Comparison of ENCODE assay signal across 24 cellular contexts in the genomic region with DNA sequence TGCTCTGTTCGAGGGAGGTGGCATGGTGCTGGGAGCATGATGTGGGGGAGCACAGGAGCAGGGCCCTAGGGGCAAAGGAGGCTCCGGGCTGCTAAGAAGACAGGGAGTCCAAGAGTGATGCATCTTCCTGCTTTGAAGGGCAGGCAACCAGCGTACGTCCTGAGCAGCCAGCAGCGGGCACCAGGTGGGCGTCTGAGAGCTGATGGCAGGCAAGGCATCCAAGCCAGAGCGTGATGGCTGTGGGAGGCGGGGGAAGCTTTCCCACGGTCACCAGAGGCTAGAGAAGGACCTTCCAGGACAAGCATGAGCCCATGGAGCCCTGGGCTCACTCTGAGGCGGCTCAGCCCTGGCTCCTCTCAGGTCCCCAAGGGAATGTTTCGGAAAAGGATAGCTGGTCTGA.
"Had no signal": no experiment of that assay in that cellular context is flagged by ENCODE, and none has a peak within 500 bp of the region (broad histone marks: within the 10 kb centered on the region; RNA-seq: fewer than 3 reads in every experiment).

No MANE protein-coding gene starts in this region.

- H3K9me3 Mint-ChIP-seq: activated B cell treated with CpG ODN at 0.5 μM for 24 hours; activated T-helper 1 cell treated with anti-CD3 and anti-CD28 coated beads, Interleukin-12 subunit alpha, Interleukin-12 subunit beta, Interleukin-2, Interleukin-4 antibody, amounts not matched to agents 30 ng/mL and 10 ng/mL and 1 ng/mL, durations not matched to agents 14 hours and 24 hours and 36 hours; effector memory CD8-positive, alpha-beta T cell; mesothelial cell of epicardium; stimulated activated naive B cell treated with anti-CD40 and anti-IgM and Interleukin-4, amounts not matched to agents 10 μg/mL and 1 μg/mL and 100 μg/mL, for 72 hours had no signal

- H3K27me3 ChIP-seq: adrenal gland, ascending aorta, uterus had no signal

- H3K4me1 Mint-ChIP-seq: activated B cell treated with CpG ODN at 0.5 μM for 24 hours, mesothelial cell of epicardium had no signal

- H3K36me3 ChIP-seq: uterus had no signal

- H3K4me3 Mint-ChIP-seq: activated B cell treated with CpG ODN at 0.5 μM for 24 hours; activated naive CD8-positive, alpha-beta T cell; activated T-helper 1 cell treated with anti-CD3 and anti-CD28 coated beads, Interleukin-12 subunit alpha, Interleukin-12 subunit beta, Interleukin-2, Interleukin-4 antibody, amounts not matched to agents 30 ng/mL and 10 ng/mL and 1 ng/mL, durations not matched to agents 14 hours and 24 hours and 36 hours; mesothelial cell of epicardium; stimulated activated naive B cell treated with anti-CD40 and anti-IgM and Interleukin-4, amounts not matched to agents 10 μg/mL and 1 μg/mL and 100 μg/mL, for 72 hours had no signal

- H3K27me3 Mint-ChIP-seq: activated B cell treated with CpG ODN at 0.5 μM for 24 hours; activated naive CD8-positive, alpha-beta T cell; effector memory CD8-positive, alpha-beta T cell; stimulated activated naive B cell treated with anti-CD40 and anti-IgM and Interleukin-4, amounts not matched to agents 10 μg/mL and 1 μg/mL and 100 μg/mL, for 72 hours had no signal

- DNase-seq: activated B cell treated with CpG ODN at 0.5 μM for 24 hours; activated CD4-positive, alpha-beta T cell treated with anti-CD3 and anti-CD28 coated beads for 4 hours; activated CD8-positive, alpha-beta memory T cell treated with anti-CD3 and anti-CD28 coated beads, Interleukin-2, amount 50 U/mL, for 48 hours; activated gamma-delta T cell treated with Interleukin-2 at 50 U/mL for 16 hours; adrenal gland; central memory CD4-positive, alpha-beta T cell; effector memory CD8-positive, alpha-beta T cell; hippocampal formation; kidney glomerular epithelial cell; left ventricle myocardium superior; mammary epithelial cell; occipital lobe; small intestine; stimulated activated CD4-positive, alpha-beta T cell treated with anti-CD3 and anti-CD28 coated beads, Interleukin-2, amount 100 ng/mL, for 24 hours; stimulated activated naive B cell treated with anti-CD40 and anti-IgM and Interleukin-4, amounts not matched to agents 10 μg/mL and 1 μg/mL and 100 μg/mL, for 72 hours; T-helper 1 cell; trophoblast cell; uterus had no signal

- H3K36me3 Mint-ChIP-seq: activated naive CD8-positive, alpha-beta T cell had no signal

- H3K27ac Mint-ChIP-seq: activated B cell treated with CpG ODN at 0.5 μM for 24 hours; activated naive CD8-positive, alpha-beta T cell; activated T-helper 1 cell treated with anti-CD3 and anti-CD28 coated beads, Interleukin-12 subunit alpha, Interleukin-12 subunit beta, Interleukin-2, Interleukin-4 antibody, amounts not matched to agents 30 ng/mL and 10 ng/mL and 1 ng/mL, durations not matched to agents 14 hours and 24 hours and 36 hours; mesothelial cell of epicardium had no signal

- H3K27ac ChIP-seq: adrenal gland, ascending aorta, uterus had no signal

- ATAC-seq: effector memory CD8-positive, alpha-beta T cell; esophagus mucosa; left ventricle myocardium superior; sciatic nerve; stimulated activated naive B cell treated with anti-CD40 and anti-IgM and Interleukin-4, amounts not matched to agents 10 μg/mL and 1 μg/mL and 100 μg/mL, for 72 hours had no signal

- H3K9me3 ChIP-seq: adrenal gland, ascending aorta, uterus had no signal

- H3K4me3 ChIP-seq: adrenal gland, ascending aorta, uterus had no signal
